ENCODE assay signal across 1 cellular context in genomic region chr3:100454684-100455083, GRCh38.
TF ChIP-seq lines count a peak whose summit lies in the region.

No MANE protein-coding gene starts in this region.

TF ChIP-seq in SK-N-SH, 30 proteins besides CTCF, POLR2A, EP300 and RAD21 (continued from another document):
- TF ChIP-seq ZBTB33 (IDR thresholded peaks at IDR 0.05; ENCODE audit: borderline replicate concordance, low read depth) = no peak
- no peak for TF ChIP-seq RFX5 (IDR thresholded peaks at IDR 0.05; ENCODE audit: low read length)
TF ChIP-seq in SK-N-SH: peak in this region for 0.
